21 cellular contexts compared by ENCODE assay signal in genomic region chr6:165447141-165447540, GRCh38.
DNase-seq lines count a peak whose midpoint lies in the region; ATAC-seq, FAIRE-seq and TF ChIP-seq lines count a peak whose summit lies in the region.
"Had no signal": no experiment of that assay in that cellular context is flagged by ENCODE, and none has a peak within 500 bp of the region (broad histone marks: within the 10 kb centered on the region; RNA-seq: fewer than 3 reads in every experiment).

No MANE protein-coding gene starts in this region.

- H3K14ac ChIP-seq in H1 (ENCODE audit: insufficient read length): no peak overlapping the region

- no peaks in the 10 kb centered on the region for H3K79me2 ChIP-seq in H1 (ENCODE audit: control insufficient read depth in 1 of 2, insufficient read depth in 2 of 2, low read length in 2 of 2)

- H3K9me3 Mint-ChIP-seq in WTC11: peaks cover 15% of the 10 kb centered on the region
- peaks cover 3% of the 10 kb centered on the region for H3K9me3 Mint-ChIP-seq in activated CD4-positive, alpha-beta memory T cell treated with anti-CD3 and anti-CD28 coated beads, Interleukin-2, amount 10 ng/mL, durations not matched to agents 7 days and 5 days
- H3K9me3 Mint-ChIP-seq: CD8-positive, alpha-beta T cell had no signal

- TF ChIP-seq CTCF in A549 (IDR thresholded peaks at IDR 0.05) (no peak), WTC11 (IDR thresholded peaks at IDR 0.05) (no peak), H1 (IDR thresholded peaks at IDR 0.05; ENCODE audit: control extremely low read depth in 1 of 3, insufficient read depth in 1 of 3, low read depth in 1 of 3, low read length in 3 of 3) (no peak), ascending aorta (IDR thresholded peaks at IDR 0.05) (no peak)

- H3K79me1 ChIP-seq in H1 (ENCODE audit: low read depth, low read length): no peaks in the 10 kb centered on the region

- no peak for FAIRE-seq in A549 (lab: Jason Lieb, UNC)
- no peak for FAIRE-seq in H1 (lab: Jason Lieb, UNC)
- FAIRE-seq: GM12878, GM19239 had no signal

- no peak overlapping the region for H2BK20ac ChIP-seq in H1 (ENCODE audit: low read length)

- H3K36me3 ChIP-seq in H1 (ENCODE audit: control insufficient read depth in 2 of 4, insufficient read depth in 4 of 4, low read length in 3 of 4) (no peaks in the 10 kb centered on the region; a peak in 1 of 8 replicates), ascending aorta (no peaks in the 10 kb centered on the region)
- H3K36me3 ChIP-seq: BLaER1 had no signal

- CTCF ChIA-PET in A549 (lab: Yijun Ruan, JAX): interaction anchor here (1.7 kb wide), 1 partner anchor 9 kb away, joined by 6 read pairs; no protein-coding TSS in a partner anchor
- CTCF ChIA-PET in WTC11 (lab: Charles Lee): interaction anchor here (0.5 to 2.1 kb wide), 2 partner anchors 12 to 435 kb away, joined by 3 to 4 read pairs; no protein-coding TSS in a partner anchor
- CTCF ChIA-PET in H1 (lab: Charles Lee; ENCODE audit: partially characterized antibody): interaction anchor here (0.7 to 3.3 kb wide), 7 partner anchors 10 to 278 kb away, joined by 3 to 24 read pairs (median 3); no protein-coding TSS in a partner anchor
- CTCF ChIA-PET in activated CD4-positive, alpha-beta memory T cell treated with anti-CD3 and anti-CD28 coated beads, Interleukin-2, amount 10 ng/mL, durations not matched to agents 7 days and 5 days (lab: Charles Lee): no interaction called here

- no peak overlapping the region for H2AFZ ChIP-seq in H1 (ENCODE audit: low read length)

- H3K27ac Mint-ChIP-seq in WTC11: no peak overlapping the region
- H3K27ac Mint-ChIP-seq in activated CD4-positive, alpha-beta memory T cell treated with anti-CD3 and anti-CD28 coated beads, Interleukin-2, amount 10 ng/mL, durations not matched to agents 7 days and 5 days: no peak overlapping the region
- H3K27ac Mint-ChIP-seq: B cell; CD4-positive, CD25-positive, alpha-beta regulatory T cell; CD8-positive, alpha-beta T cell; H9 had no signal

- no peaks in the 10 kb centered on the region for H3K23me2 ChIP-seq in H1 (ENCODE audit: low read depth, low read length)

- H4K20me1 ChIP-seq in H1 (replicated peaks in 1 of 2; ENCODE audit: control insufficient read depth in 1 of 2, insufficient read depth in 2 of 2, low read length in 2 of 2): no peaks in the 10 kb centered on the region
- H4K20me1 ChIP-seq: BLaER1 had no signal

- no peak overlapping the region for H2BK5ac ChIP-seq in H1 (ENCODE audit: low read depth, low read length)

- H3K56ac ChIP-seq in H1 (replicated peaks; ENCODE audit: insufficient read length, low read depth, low read length): no peak overlapping the region

- H3K27me3 Mint-ChIP-seq in WTC11 (ENCODE audit: low read depth): no peaks in the 10 kb centered on the region
- no peaks in the 10 kb centered on the region for H3K27me3 Mint-ChIP-seq in activated CD4-positive, alpha-beta memory T cell treated with anti-CD3 and anti-CD28 coated beads, Interleukin-2, amount 10 ng/mL, durations not matched to agents 7 days and 5 days
- H3K27me3 Mint-ChIP-seq: B cell; CD4-positive, CD25-positive, alpha-beta regulatory T cell had no signal

- TF ChIP-seq POLR2A in A549 (IDR thresholded peaks at IDR 0.05; ENCODE audit: low read length) (no peak), H1 (IDR thresholded peaks at IDR 0.05; ENCODE audit: control extremely low read depth in 1 of 2, low read depth in 2 of 2, low read length in 2 of 2) (no peak)

- no peak overlapping the region for H3K4me3 Mint-ChIP-seq in WTC11
- H3K4me3 Mint-ChIP-seq in activated CD4-positive, alpha-beta memory T cell treated with anti-CD3 and anti-CD28 coated beads, Interleukin-2, amount 10 ng/mL, durations not matched to agents 7 days and 5 days: no peak overlapping the region
- H3K4me3 Mint-ChIP-seq: B cell; CD4-positive, CD25-positive, alpha-beta regulatory T cell; CD8-positive, alpha-beta T cell; H9 had no signal

- no peak overlapping the region for H2BK120ac ChIP-seq in H1 (replicated peaks; ENCODE audit: low read depth, low read length)

- H2AK5ac ChIP-seq in H1 (ENCODE audit: low read depth, low read length): no peak overlapping the region

- POLR2A ChIA-PET in A549 (lab: Yijun Ruan, JAX) (no interaction called here), WTC11 (lab: Charles Lee) (interaction anchor here (0.7 kb wide), 1 partner anchor 169 kb away, joined by 3 read pairs; no protein-coding TSS in a partner anchor), H1 (lab: Charles Lee; ENCODE audit: partially characterized antibody) (no interaction called here)
- POLR2A ChIA-PET in activated CD4-positive, alpha-beta memory T cell treated with anti-CD3 and anti-CD28 coated beads, Interleukin-2, amount 10 ng/mL, durations not matched to agents 7 days and 5 days (lab: Charles Lee): no interaction called here

- no peak overlapping the region for H3K23ac ChIP-seq in H1 (ENCODE audit: insufficient read length)

- H3K27me3 ChIP-seq in H1 (replicated peaks in 1 of 4; ENCODE audit: control insufficient read depth in 3 of 4, extremely low read depth in 1 of 4, insufficient read depth in 3 of 4, low read length in 3 of 4) (no peaks in the 10 kb centered on the region), ascending aorta (no peaks in the 10 kb centered on the region)
- H3K27me3 ChIP-seq: BLaER1 had no signal

- DNase-seq in A549 (ENCODE audit: low read depth in 1 of 2, low spot score in 1 of 2): no peak
- peak; percentile 49 for DNase-seq in G401 (ENCODE audit: low spot score)
- no peak for DNase-seq in WTC11 (ENCODE audit: low spot score)
- DNase-seq in H1 (ENCODE audit: low read depth in 1 of 2, low spot score in 2 of 2): no peak
- no peak for DNase-seq in activated CD4-positive, alpha-beta memory T cell treated with anti-CD3 and anti-CD28 coated beads, Interleukin-2, amount 10 ng/mL, durations not matched to agents 7 days and 5 days
- no peak for DNase-seq in ascending aorta (ENCODE audit: low spot score in 2 of 2)
- DNase-seq: Caco-2; CD4-positive, CD25-positive, alpha-beta regulatory T cell; CD8-positive, alpha-beta T cell; DMS153; DND-41; GDM1; H9 had no signal

- no peak overlapping the region for H4K8ac ChIP-seq in H1 (ENCODE audit: extremely low read depth, insufficient read depth, low read length)

- H3K18ac ChIP-seq in H1 (ENCODE audit: extremely low read depth, low read length): no peak overlapping the region

- H3K4ac ChIP-seq in H1 (replicated peaks; ENCODE audit: insufficient read length, low read depth, low read length): no peak overlapping the region

- H3K4me3 ChIP-seq in A549 (no peak overlapping the region), H1 (ENCODE audit: extremely low read depth in 1 of 4, insufficient read depth in 2 of 4, low read depth in 3 of 4, low read length in 4 of 4) (no peak overlapping the region), ascending aorta (no peak overlapping the region)
- H3K4me3 ChIP-seq: BLaER1, GM12878 had no signal

- H4K5ac ChIP-seq in H1 (ENCODE audit: insufficient read length, low read depth, low read length): no peak overlapping the region

- H3K9ac ChIP-seq in H1 (replicated peaks in 1 of 4; ENCODE audit: extremely low read depth in 1 of 4, low read depth in 3 of 4, low read length in 3 of 4): no peak overlapping the region
- H3K9ac ChIP-seq: BLaER1 had no signal

- H3K4me1 ChIP-seq in A549: no peaks in the 10 kb centered on the region
- no peaks in the 10 kb centered on the region for H3K4me1 ChIP-seq in H1 (replicated peaks in 1 of 4; ENCODE audit: control insufficient read depth in 3 of 4, insufficient read depth in 4 of 4, low read length in 3 of 4)
- no peaks in the 10 kb centered on the region for H3K4me1 ChIP-seq in ascending aorta
- H3K4me1 ChIP-seq: BLaER1, Caco-2 had no signal

- H2BK12ac ChIP-seq in H1 (ENCODE audit: low read depth, low read length): no peak overlapping the region

- TF ChIP-seq RAD21 in A549 (conservative IDR thresholded peaks at IDR 0.05 in 1 of 2, IDR thresholded peaks at IDR 0.05 in 1 of 2) (no peak), H1 (IDR thresholded peaks at IDR 0.05 in 1 of 2, conservative IDR thresholded peaks at IDR 0.05 in 1 of 2; ENCODE audit: low read depth in 2 of 2, low read length in 2 of 2) (no peak; a peak in 1 of 4 replicates)

- peaks cover 18% of the 10 kb centered on the region for H3K36me3 Mint-ChIP-seq in WTC11
- H3K36me3 Mint-ChIP-seq in activated CD4-positive, alpha-beta memory T cell treated with anti-CD3 and anti-CD28 coated beads, Interleukin-2, amount 10 ng/mL, durations not matched to agents 7 days and 5 days (ENCODE audit: low read depth): no peaks in the 10 kb centered on the region
- H3K36me3 Mint-ChIP-seq: CD4-positive, CD25-positive, alpha-beta regulatory T cell; CD8-positive, alpha-beta T cell had no signal

- H3K9me3 ChIP-seq in A549 (peaks cover 7% of the 10 kb centered on the region; the same call in 1 of the 3 replicates), H1 (ENCODE audit: insufficient read depth in 2 of 2, low read depth in 1 of 2, low read length in 1 of 2) (peaks cover 8 to 11% of the 10 kb centered on the region in 2 experiments), ascending aorta (no peaks in the 10 kb centered on the region)

- in situ Hi-C loops in G401 (cut with HindIII; ENCODE audit: low sequenced_read_pairs): no loop called here

- H3K27ac ChIP-seq in A549 (no peak overlapping the region), H1 (ENCODE audit: low read depth, low read length) (no peak overlapping the region), ascending aorta (no peak overlapping the region)
- H3K27ac ChIP-seq: BLaER1, C4-2B had no signal

- H3K4me1 Mint-ChIP-seq in WTC11: peaks cover 3% of the 10 kb centered on the region; the same call in 1 of the 2 replicates
- no peaks in the 10 kb centered on the region for H3K4me1 Mint-ChIP-seq in activated CD4-positive, alpha-beta memory T cell treated with anti-CD3 and anti-CD28 coated beads, Interleukin-2, amount 10 ng/mL, durations not matched to agents 7 days and 5 days
- H3K4me1 Mint-ChIP-seq: B cell; CD4-positive, CD25-positive, alpha-beta regulatory T cell had no signal

- H3K4me2 ChIP-seq in A549 (no peak overlapping the region), H1 (ENCODE audit: insufficient read depth in 1 of 2, low read depth in 2 of 2, low read length in 2 of 2) (no peak overlapping the region)
- H3K4me2 ChIP-seq: BLaER1 had no signal

- intact Hi-C loops in ascending aorta (cut with DNase I): no loop called here

- H4K91ac ChIP-seq in H1 (replicated peaks; ENCODE audit: insufficient read length, low read length): no peak overlapping the region

- ATAC-seq in A549 (no peak), WTC11 (peak; percentile 34; the same call in 1 of the 2 replicates), GM21528 (IDR thresholded peaks at IDR 0.05; ENCODE audit: low FRiP score, unreplicated experiment) (no peak), HG02571 (IDR thresholded peaks at IDR 0.05; ENCODE audit: unreplicated experiment) (no peak)
- ATAC-seq: CD8-positive, alpha-beta T cell; GM12878; HCT116 had no signal

- TF ChIP-seq EP300 in A549 (IDR thresholded peaks at IDR 0.05): no peak
- no peak for TF ChIP-seq EP300 in H1 (IDR thresholded peaks at IDR 0.05; ENCODE audit: borderline replicate concordance in 1 of 2, low read depth in 2 of 2, low read length in 2 of 2)

- 94% methylated on average over 10 of the region's 10 CpGs for WGBS in A549 (ENCODE audit: missing lambda C conversion rate)
- 90% methylated on average over 10 of the region's 10 CpGs; no CpG with 5 or more reads in 1 of the 2 experiments for WGBS in H1 (ENCODE audit: extremely low coverage in 1 of 2, insufficient coverage in 1 of 2, insufficient read length in 1 of 2, insufficient replicate concordance in 2 of 2, low coverage in 1 of 2, low lambda C conversion rate in 2 of 2, missing lambda C conversion rate in 1 of 2), 2 experiments

- H2BK15ac ChIP-seq in H1 (ENCODE audit: low read length): no peak overlapping the region
